In genomic region chr5:71454913-71455312, GRCh38 we compare ENCODE assay signal across 8 cellular contexts. TPM values are rescaled to one million over a fixed set of nuclear protein-coding genes. Genes with fewer than 3 reads are reported as not detected.
DNase-seq lines count a peak whose midpoint lies in the region; ATAC-seq, FAIRE-seq and TF ChIP-seq lines count a peak whose summit lies in the region.

No MANE protein-coding gene starts in this region.

- peaks cover 5 to 10% of the 10 kb centered on the region in 2 donors for H3K27me3 Mint-ChIP-seq in CD4-positive, alpha-beta memory T cell
- peaks cover 9% of the 10 kb centered on the region for H3K27me3 Mint-ChIP-seq in endothelial cell (ENCODE audit: unreplicated experiment)

- H3K36me3 ChIP-seq in CD4-positive, alpha-beta memory T cell (ENCODE audit: insufficient read depth, low read length): peaks cover 12% of the 10 kb centered on the region
- H3K36me3 ChIP-seq in PC-3 (ENCODE audit: low read depth, low read length): peaks cover 15% of the 10 kb centered on the region
- H3K36me3 ChIP-seq in pancreas: peaks cover 0 to 14% (median 10%) of the 10 kb centered on the region in 3 donors

- DNase-seq in CD4-positive, alpha-beta memory T cell: no peak
- DNase-seq in PC-3 (no peak), endothelial cell (ENCODE audit: low spot score) (no peak), pancreas (no peak), middle frontal gyrus (ENCODE audit: extremely low spot score, low spot score) (no peak), AG20443 (ENCODE audit: low spot score) (no peak)

- WGBS in pancreas, 2 donors: 57 to 60% methylated on average over 19 of the region's 19 CpGs

- POLR2A ChIA-PET in CD4-positive, alpha-beta memory T cell (lab: Charles Lee; ENCODE audit: partially characterized antibody): interaction anchor here (1.3 to 1.6 kb wide), 3 partner anchors 133 to 865 kb away, joined by 4 to 7 read pairs (median 6); partner anchors contain the start of genes MCCC2, MRPS27 and PTCD2
- POLR2A ChIA-PET in PC-3 (lab: Charles Lee; ENCODE audit: unreplicated experiment): interaction anchor here (0.6 kb wide), 1 partner anchor 122 kb away, joined by 6 read pairs; no protein-coding TSS in a partner anchor

- H3K27ac Mint-ChIP-seq in CD4-positive, alpha-beta memory T cell: peak overlapping the region; percentile 93 to 100 (median 99)
- peak overlapping the region; percentile 100 for H3K27ac Mint-ChIP-seq in endothelial cell (ENCODE audit: unreplicated experiment)

- TF ChIP-seq CTCF in PC-3 (conservative IDR thresholded peaks at IDR 0.05; ENCODE audit: low read depth, low read length) (no peak), endothelial cell (IDR thresholded peaks at IDR 0.05; ENCODE audit: unreplicated experiment) (no peak), pancreas (IDR thresholded peaks at IDR 0.05) (no peak)

- peak overlapping the region; percentile 84 for H3K27ac ChIP-seq in CD4-positive, alpha-beta memory T cell (ENCODE audit: low read depth, low read length)
- H3K27ac ChIP-seq in PC-3 (ENCODE audit: low read length) (no peak overlapping the region), pancreas (peak overlapping the region; percentile 87 to 93 (median 92))

- no TSS peak for BruUV-seq in PC-3 (replicated peaks; lab: Mats Ljungman, UMichigan)

- H3K9me3 ChIP-seq in CD4-positive, alpha-beta memory T cell (ENCODE audit: control insufficient read depth in 1 of 2, low read length in 2 of 2): no peaks in the 10 kb centered on the region
- no peaks in the 10 kb centered on the region for H3K9me3 ChIP-seq in PC-3 (ENCODE audit: low read length)
- H3K9me3 ChIP-seq in pancreas: no peaks in the 10 kb centered on the region

- peaks cover 0 to 2% (median 0%) of the 10 kb centered on the region in 8 donors for H3K9me3 Mint-ChIP-seq in CD4-positive, alpha-beta memory T cell
- H3K9me3 Mint-ChIP-seq in endothelial cell (ENCODE audit: unreplicated experiment): no peaks in the 10 kb centered on the region

- H3K4me1 Mint-ChIP-seq in CD4-positive, alpha-beta memory T cell: peaks cover 21 to 36% (median 30%) of the 10 kb centered on the region in 4 donors
- peaks cover 17% of the 10 kb centered on the region for H3K4me1 Mint-ChIP-seq in endothelial cell (ENCODE audit: unreplicated experiment)

- peak overlapping the region; percentile 96 to 100 (median 98) for H3K4me3 Mint-ChIP-seq in CD4-positive, alpha-beta memory T cell
- peak overlapping the region; percentile 97 for H3K4me3 Mint-ChIP-seq in endothelial cell (ENCODE audit: unreplicated experiment)

- peaks cover 7 to 23% of the 10 kb centered on the region in 2 donors for H3K36me3 Mint-ChIP-seq in CD4-positive, alpha-beta memory T cell
- peaks cover 4% of the 10 kb centered on the region for H3K36me3 Mint-ChIP-seq in endothelial cell (ENCODE audit: low read depth, unreplicated experiment)

- H3K4me2 ChIP-seq in PC-3 (ENCODE audit: low read length): peak overlapping the region; percentile 92

- peaks cover 41% of the 10 kb centered on the region for H3K79me2 ChIP-seq in PC-3 (ENCODE audit: low read length)

- H4K20me1 ChIP-seq in PC-3 (ENCODE audit: low read length): peaks cover 19% of the 10 kb centered on the region

- peaks cover 5% of the 10 kb centered on the region for H3K27me3 ChIP-seq in CD4-positive, alpha-beta memory T cell (ENCODE audit: insufficient read depth, low read length)
- H3K27me3 ChIP-seq in PC-3 (ENCODE audit: low read length): peaks cover 6% of the 10 kb centered on the region; the same call in 1 of the 2 replicates
- H3K27me3 ChIP-seq in pancreas: no peaks in the 10 kb centered on the region

- intact Hi-C loops in CD4-positive, alpha-beta memory T cell (cut with micrococcal nuclease): loop anchor here (1.0 to 5.0 kb wide), 3 partner anchors 132 to 852 kb away; partner anchors contain the start of gene MCCC2
- intact Hi-C loops in PC-3 (cut with micrococcal nuclease): loop anchor here (5.0 kb wide), 1 partner anchor 302 kb away; no protein-coding TSS in a partner anchor
- intact Hi-C loops in pancreas (cut with DNase I): no loop called here

- H3K4me1 ChIP-seq in CD4-positive, alpha-beta memory T cell (ENCODE audit: insufficient read depth, low read length): peaks cover 23% of the 10 kb centered on the region
- H3K4me1 ChIP-seq in PC-3 (ENCODE audit: insufficient read depth, low read length) (peaks cover 11% of the 10 kb centered on the region; the same call in 1 of the 2 replicates), pancreas (peaks cover 13 to 20% (median 20%) of the 10 kb centered on the region in 3 donors)

- no peaks in the 10 kb centered on the region for H3F3A ChIP-seq in PC-3 (ENCODE audit: low read length, unreplicated experiment)

- H3K9me2 ChIP-seq in PC-3 (replicated peaks; ENCODE audit: low read length): no peaks in the 10 kb centered on the region

- H3K9ac ChIP-seq in PC-3 (ENCODE audit: low read length): peak overlapping the region; percentile 96; the same call in 1 of the 2 replicates

- CTCF ChIA-PET in CD4-positive, alpha-beta memory T cell (lab: Charles Lee; ENCODE audit: partially characterized antibody): interaction anchor here (0.8 to 1.1 kb wide), 2 partner anchors 20 to 146 kb away, joined by 3 read pairs; no protein-coding TSS in a partner anchor
- CTCF ChIA-PET in PC-3 (lab: Charles Lee): no interaction called here

- no peak for FAIRE-seq in pancreas (lab: Jason Lieb, UNC)

- peak overlapping the region; percentile 94 for H2AFZ ChIP-seq in PC-3 (ENCODE audit: low read length)

- H3K4me3 ChIP-seq in CD4-positive, alpha-beta memory T cell (ENCODE audit: low read length in 2 of 2): peak overlapping the region in 1 of 2 donors; percentile 3
- peak overlapping the region; percentile 100 for H3K4me3 ChIP-seq in PC-3 (ENCODE audit: low read length)
- peak overlapping the region in 3 of 4 donors; percentile 74 to 99 (median 75) for H3K4me3 ChIP-seq in pancreas

- ATAC-seq in PC-3 (no peak), pancreas (no peak), GM18519 (IDR thresholded peaks at IDR 0.05; ENCODE audit: low FRiP score, unreplicated experiment) (no peak), GM21390 (IDR thresholded peaks at IDR 0.05; ENCODE audit: unreplicated experiment) (no peak)

RNA-seq across cellular contexts. Expression of gene BDP1, which starts 0.5 kb away (rescaled TPM):
- 10 to 100 TPM; 45.1 to 47.9 TPM for total RNA-seq in CD4-positive, alpha-beta memory T cell
- polyA plus RNA-seq in CD4-positive, alpha-beta memory T cell: 10 to 100 TPM in 1 of 2 donors, 1 to 10 TPM in 1; 3.8 to 19.2 TPM
- total RNA-seq in PC-3 (2014; rRNA removed) (17.9 and 18.4 TPM in 2 replicates), endothelial cell (ENCODE audit: unreplicated experiment) (20.9 TPM), pancreas (10 to 100 TPM in 2 of 6 donors, 1 to 10 TPM in 4; 7.4 to 13.7 (median 8.6) TPM)
- polyA plus RNA-seq in pancreas: 1 to 10 TPM; 7.0 to 8.0 TPM

Comparison
In these comparisons a context has a peak if more than half of its experiments do, and no peak if none do; other contexts are left out.
1. intact Hi-C loops: an anchor here in CD4-positive, alpha-beta memory T cell (1.0 to 5.0 kb wide) and PC-3 (5.0 kb wide); none called in pancreas.